Comparison of ENCODE assay signal across 20 cellular contexts in the genomic region with DNA sequence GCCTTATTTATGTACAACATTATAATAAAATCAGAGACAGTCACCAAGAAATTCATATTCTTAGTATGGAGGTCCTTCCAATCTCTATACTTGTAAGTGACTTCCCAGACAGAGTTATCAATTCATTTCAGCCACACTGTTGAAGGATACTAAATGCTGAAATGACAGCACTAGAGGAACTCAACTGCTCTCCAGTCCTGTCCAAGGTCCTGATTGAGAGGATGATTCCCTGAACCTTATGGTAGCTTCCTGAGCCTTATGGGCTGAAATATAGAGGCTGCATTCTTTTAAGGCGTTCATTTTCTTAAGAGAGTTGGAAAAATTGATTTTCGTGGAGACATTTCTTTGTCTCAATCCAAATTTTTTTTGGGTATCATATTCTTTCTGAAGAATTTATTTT.
DNase-seq lines count a peak whose midpoint lies in the region; TF ChIP-seq lines count a peak whose summit lies in the region.
"Had no signal": no experiment of that assay in that cellular context is flagged by ENCODE, and none has a peak within 500 bp of the region (broad histone marks: within the 10 kb centered on the region; RNA-seq: fewer than 3 reads in every experiment).

No MANE protein-coding gene starts in this region.

- intact Hi-C loops in A673 (cut with micrococcal nuclease; ENCODE audit: unreplicated experiment): no loop called here

- H3K4me1 ChIP-seq in A673 (ENCODE audit: insufficient read depth, low read length, poor library complexity, severe bottlenecking): no peaks in the 10 kb centered on the region
- H3K4me1 ChIP-seq: gastroesophageal sphincter had no signal

- POLR2A ChIA-PET in A673 (lab: Charles Lee; ENCODE audit: low non-redundant PET): no interaction called here

- CTCF ChIA-PET in A673 (lab: Charles Lee): no interaction called here

- H3K4me3 ChIP-seq in A673 (ENCODE audit: low read depth, low read length, poor library complexity, severe bottlenecking): no peak overlapping the region
- H3K4me3 ChIP-seq: gastroesophageal sphincter had no signal

- peak; percentile 8 for DNase-seq in A673 (ENCODE audit: low spot score)
- peak; percentile 27 to 60 for DNase-seq in Kasumi-1 (lab: John Stamatoyannopoulos, UW)
- peak; percentile 42 for DNase-seq in astrocyte of the hippocampus (ENCODE audit: low read depth, low spot score)
- peak; percentile 32 for DNase-seq in iPS-NIHi11 (ENCODE audit: low spot score)
- no peak for DNase-seq in activated T-cell treated with anti-CD3 and anti-CD28 coated beads for 4 hours
- no peak for DNase-seq in NCI-H2171 treated with DMSO at 0.1 percent for 48 hours (lab: John Stamatoyannopoulos, UW)
- DNase-seq in substantia nigra (lab: John Stamatoyannopoulos, UW): no peak
- no peak for DNase-seq in medulla oblongata (ENCODE audit: extremely low spot score)
- DNase-seq: activated CD4-positive, CD25-positive, alpha-beta regulatory T cell; activated CD8-positive, alpha-beta memory T cell treated with anti-CD3 and anti-CD28 coated beads for 24 hours; activated naive CD8-positive, alpha-beta T cell treated with anti-CD3 and anti-CD28 coated beads, Interleukin-2, amount 50 U/mL, for 24 hours; CD4-positive, CD25-positive, alpha-beta regulatory T cell; H9; NCI-H1105 treated with DMSO at 0.1 percent for 48 hours; NCI-H2227 treated with DMSO at 0.1 percent for 48 hours; SHP77; stimulated activated naive CD8-positive, alpha-beta T cell treated with anti-CD3 and anti-CD28 coated beads, Interleukin-15, Interleukin-2, amounts not matched to agents 100 U/mL and 50 U/mL, for 24 hours; T-helper 2 cell had no signal

- H3K9me3 ChIP-seq in A673 (ENCODE audit: low read depth, low read length, poor library complexity, severe bottlenecking): no peaks in the 10 kb centered on the region
- H3K9me3 ChIP-seq: gastroesophageal sphincter had no signal

- no peak for TF ChIP-seq CTCF in A673 (conservative IDR thresholded peaks at IDR 0.05; ENCODE audit: low read depth, low read length)

- no TSS peak for BruUV-seq in A673 (replicated peaks; lab: Mats Ljungman, UMichigan)

- no peaks in the 10 kb centered on the region for H3K27me3 ChIP-seq in A673 (replicated peaks; ENCODE audit: insufficient read depth, low read depth, low read length, poor library complexity)
- H3K27me3 ChIP-seq: gastroesophageal sphincter had no signal

- no peaks in the 10 kb centered on the region for H3K36me3 ChIP-seq in A673 (ENCODE audit: insufficient read depth, low read length, poor library complexity, severe bottlenecking)
- H3K36me3 ChIP-seq: gastroesophageal sphincter had no signal

- H3K27ac ChIP-seq in A673 (ENCODE audit: low read depth, low read length, poor library complexity, severe bottlenecking) (no peak overlapping the region), substantia nigra (ENCODE audit: low read depth, low read length, poor library complexity, severe bottlenecking) (no peak overlapping the region)
- H3K27ac ChIP-seq: gastroesophageal sphincter, KMS-11 had no signal

Comparison
In these comparisons a context has a peak if more than half of its experiments do, and no peak if none do; other contexts are left out.
1. DNase-seq: peak in A673 (single experiment), Kasumi-1 (2 of 2), astrocyte of the hippocampus (single experiment) and iPS-NIHi11 (single experiment); none in activated T-cell treated with anti-CD3 and anti-CD28 coated beads for 4 hours (single experiment), NCI-H2171 treated with DMSO at 0.1 percent for 48 hours (single experiment), substantia nigra (0 of 49) and medulla oblongata (single experiment).